ENCODE assay signal across 9 cellular contexts in genomic region chr9:94168203-94169000, GRCh38.
DNase-seq lines count a peak whose midpoint lies in the region; ATAC-seq and TF ChIP-seq lines count a peak whose summit lies in the region.
"Had no signal": no experiment of that assay in that cellular context is flagged by ENCODE, and none has a peak within 500 bp of the region (broad histone marks: within the 10 kb centered on the region; RNA-seq: fewer than 3 reads in every experiment).

No MANE protein-coding gene starts in this region.

- no peaks in the 10 kb centered on the region for H3K9me3 Mint-ChIP-seq in activated CD8-positive, alpha-beta memory T cell treated with anti-CD3 and anti-CD28 coated beads, Interleukin-2, amount 10 ng/mL, durations not matched to agents 7 days and 5 days (ENCODE audit: low read depth)
- H3K9me3 Mint-ChIP-seq in activated naive CD8-positive, alpha-beta T cell treated with anti-CD3 and anti-CD28 coated beads for 36 hours: no peaks in the 10 kb centered on the region

- H3K36me3 ChIP-seq in tibial artery: no peaks in the 10 kb centered on the region

- DNase-seq in activated CD8-positive, alpha-beta memory T cell treated with anti-CD3 and anti-CD28 coated beads, Interleukin-2, amount 10 ng/mL, durations not matched to agents 7 days and 5 days: no peak
- no peak for DNase-seq in activated CD8-positive, alpha-beta memory T cell treated with anti-CD3 and anti-CD28 coated beads for 24 hours
- no peak for DNase-seq in activated naive CD8-positive, alpha-beta T cell treated with anti-CD3 and anti-CD28 coated beads for 36 hours
- DNase-seq in kidney tubule cell (ENCODE audit: low spot score): peak; percentile 33
- DNase-seq in tibial artery: no peak
- no peak for DNase-seq in stimulated activated CD4-positive, alpha-beta T cell treated with anti-CD3 and anti-CD28 coated beads, Interleukin-4, amount 100 ng/mL, for 1 hour
- no peak for DNase-seq in posterior cingulate gyrus
- DNase-seq: anterior cingulate cortex had no signal

- peak overlapping the region; percentile 85 for H3K27ac Mint-ChIP-seq in activated CD8-positive, alpha-beta memory T cell treated with anti-CD3 and anti-CD28 coated beads, Interleukin-2, amount 10 ng/mL, durations not matched to agents 7 days and 5 days
- peak overlapping the region; percentile 81 for H3K27ac Mint-ChIP-seq in activated naive CD8-positive, alpha-beta T cell treated with anti-CD3 and anti-CD28 coated beads for 36 hours

- H3K4me1 ChIP-seq in tibial artery: peaks cover 4 to 66% (median 42%) of the 10 kb centered on the region in 4 donors

- peak overlapping the region; percentile 88 to 93 for H3K4me3 ChIP-seq in tibial artery

- intact Hi-C loops in tibial artery (cut with DNase I; ENCODE audit: low total_unique reads): no loop called here
- intact Hi-C loops in posterior cingulate gyrus (cut with DNase I): loop anchor here (5.0 kb wide), 1 partner anchor 86 kb away; the partner anchor contains the start of gene PTPDC1

- H3K36me3 Mint-ChIP-seq in activated CD8-positive, alpha-beta memory T cell treated with anti-CD3 and anti-CD28 coated beads, Interleukin-2, amount 10 ng/mL, durations not matched to agents 7 days and 5 days: peaks cover 26% of the 10 kb centered on the region
- peaks cover 37% of the 10 kb centered on the region for H3K36me3 Mint-ChIP-seq in activated naive CD8-positive, alpha-beta T cell treated with anti-CD3 and anti-CD28 coated beads for 36 hours

- CTCF ChIA-PET in activated CD8-positive, alpha-beta memory T cell treated with anti-CD3 and anti-CD28 coated beads, Interleukin-2, amount 10 ng/mL, durations not matched to agents 7 days and 5 days (lab: Charles Lee): interaction anchor here (0.7 to 1.3 kb wide), 3 partner anchors 41 to 103 kb away, joined by 3 to 4 read pairs (median 3); no protein-coding TSS in a partner anchor

- peaks cover 56% of the 10 kb centered on the region for H3K4me1 Mint-ChIP-seq in activated CD8-positive, alpha-beta memory T cell treated with anti-CD3 and anti-CD28 coated beads, Interleukin-2, amount 10 ng/mL, durations not matched to agents 7 days and 5 days
- H3K4me1 Mint-ChIP-seq in activated naive CD8-positive, alpha-beta T cell treated with anti-CD3 and anti-CD28 coated beads for 36 hours: peaks cover 55% of the 10 kb centered on the region

- H3K9me3 ChIP-seq in tibial artery: no peaks in the 10 kb centered on the region

- no peak for TF ChIP-seq CTCF in tibial artery (IDR thresholded peaks at IDR 0.05)

- peak overlapping the region; percentile 83 for H3K4me3 Mint-ChIP-seq in activated CD8-positive, alpha-beta memory T cell treated with anti-CD3 and anti-CD28 coated beads, Interleukin-2, amount 10 ng/mL, durations not matched to agents 7 days and 5 days
- peak overlapping the region; percentile 90 for H3K4me3 Mint-ChIP-seq in activated naive CD8-positive, alpha-beta T cell treated with anti-CD3 and anti-CD28 coated beads for 36 hours

- no peak for ATAC-seq in activated CD8-positive, alpha-beta memory T cell treated with anti-CD3 and anti-CD28 coated beads, Interleukin-2, amount 10 ng/mL, durations not matched to agents 7 days and 5 days
- ATAC-seq in GM19023 (IDR thresholded peaks at IDR 0.05; ENCODE audit: unreplicated experiment): no peak

- H3K27me3 ChIP-seq in tibial artery: no peaks in the 10 kb centered on the region

- H3K27me3 Mint-ChIP-seq in activated CD8-positive, alpha-beta memory T cell treated with anti-CD3 and anti-CD28 coated beads, Interleukin-2, amount 10 ng/mL, durations not matched to agents 7 days and 5 days: no peaks in the 10 kb centered on the region
- H3K27me3 Mint-ChIP-seq in activated naive CD8-positive, alpha-beta T cell treated with anti-CD3 and anti-CD28 coated beads for 36 hours: no peaks in the 10 kb centered on the region

- peak overlapping the region; percentile 97 to 99 for H3K27ac ChIP-seq in tibial artery
